ENCODE assay signal across 1 cellular context in genomic region chr17:27573548-27573947, GRCh38.
TF ChIP-seq lines count a peak whose summit lies in the region.

No MANE protein-coding gene starts in this region.

TF ChIP-seq in WTC11, 78 proteins besides CTCF, POLR2A, EP300 and RAD21 (continued from another document):
- TF ChIP-seq AFF4 (CRISPR knock-in tag; IDR thresholded peaks at IDR 0.05; ENCODE audit: borderline replicate concordance) (no peak), ZNF396 (CRISPR knock-in tag; IDR thresholded peaks at IDR 0.05; ENCODE audit: borderline replicate concordance) (no peak), ERG (CRISPR knock-in tag; IDR thresholded peaks at IDR 0.05) (no peak), TP53 (CRISPR knock-in tag; IDR thresholded peaks at IDR 0.05) (no peak), HMGA2 (CRISPR knock-in tag; IDR thresholded peaks at IDR 0.05) (no peak), ZNF416 (CRISPR knock-in tag; IDR thresholded peaks at IDR 0.05) (no peak), SMAD4 (CRISPR knock-in tag; IDR thresholded peaks at IDR 0.05) (no peak), FOXJ3 (CRISPR knock-in tag; IDR thresholded peaks at IDR 0.05; ENCODE audit: borderline replicate concordance) (no peak), MYBL2 (CRISPR knock-in tag; IDR thresholded peaks at IDR 0.05) (no peak), ZBTB21 (CRISPR knock-in tag; IDR thresholded peaks at IDR 0.05; ENCODE audit: borderline replicate concordance) (no peak), NR3C1 (CRISPR knock-in tag; conservative IDR thresholded peaks at IDR 0.05; ENCODE audit: low read depth) (no peak)
- TF ChIP-seq, protein P1, sequence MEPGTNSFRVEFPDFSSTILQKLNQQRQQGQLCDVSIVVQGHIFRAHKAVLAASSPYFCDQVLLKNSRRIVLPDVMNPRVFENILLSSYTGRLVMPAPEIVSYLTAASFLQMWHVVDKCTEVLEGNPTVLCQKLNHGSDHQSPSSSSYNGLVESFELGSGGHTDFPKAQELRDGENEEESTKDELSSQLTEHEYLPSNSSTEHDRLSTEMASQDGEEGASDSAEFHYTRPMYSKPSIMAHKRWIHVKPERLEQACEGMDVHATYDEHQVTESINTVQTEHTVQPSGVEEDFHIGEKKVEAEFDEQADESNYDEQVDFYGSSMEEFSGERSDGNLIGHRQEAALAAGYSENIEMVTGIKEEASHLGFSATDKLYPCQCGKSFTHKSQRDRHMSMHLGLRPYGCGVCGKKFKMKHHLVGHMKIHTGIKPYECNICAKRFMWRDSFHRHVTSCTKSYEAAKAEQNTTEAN (CRISPR knock-in tag; IDR thresholded peaks at IDR 0.05) = no peak
- TF ChIP-seq, protein P2, sequence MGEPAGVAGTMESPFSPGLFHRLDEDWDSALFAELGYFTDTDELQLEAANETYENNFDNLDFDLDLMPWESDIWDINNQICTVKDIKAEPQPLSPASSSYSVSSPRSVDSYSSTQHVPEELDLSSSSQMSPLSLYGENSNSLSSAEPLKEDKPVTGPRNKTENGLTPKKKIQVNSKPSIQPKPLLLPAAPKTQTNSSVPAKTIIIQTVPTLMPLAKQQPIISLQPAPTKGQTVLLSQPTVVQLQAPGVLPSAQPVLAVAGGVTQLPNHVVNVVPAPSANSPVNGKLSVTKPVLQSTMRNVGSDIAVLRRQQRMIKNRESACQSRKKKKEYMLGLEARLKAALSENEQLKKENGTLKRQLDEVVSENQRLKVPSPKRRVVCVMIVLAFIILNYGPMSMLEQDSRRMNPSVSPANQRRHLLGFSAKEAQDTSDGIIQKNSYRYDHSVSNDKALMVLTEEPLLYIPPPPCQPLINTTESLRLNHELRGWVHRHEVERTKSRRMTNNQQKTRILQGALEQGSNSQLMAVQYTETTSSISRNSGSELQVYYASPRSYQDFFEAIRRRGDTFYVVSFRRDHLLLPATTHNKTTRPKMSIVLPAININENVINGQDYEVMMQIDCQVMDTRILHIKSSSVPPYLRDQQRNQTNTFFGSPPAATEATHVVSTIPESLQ (CRISPR knock-in tag; IDR thresholded peaks at IDR 0.05) = no peak
TF ChIP-seq in WTC11: peak in this region for 0.
